In the genomic region with DNA sequence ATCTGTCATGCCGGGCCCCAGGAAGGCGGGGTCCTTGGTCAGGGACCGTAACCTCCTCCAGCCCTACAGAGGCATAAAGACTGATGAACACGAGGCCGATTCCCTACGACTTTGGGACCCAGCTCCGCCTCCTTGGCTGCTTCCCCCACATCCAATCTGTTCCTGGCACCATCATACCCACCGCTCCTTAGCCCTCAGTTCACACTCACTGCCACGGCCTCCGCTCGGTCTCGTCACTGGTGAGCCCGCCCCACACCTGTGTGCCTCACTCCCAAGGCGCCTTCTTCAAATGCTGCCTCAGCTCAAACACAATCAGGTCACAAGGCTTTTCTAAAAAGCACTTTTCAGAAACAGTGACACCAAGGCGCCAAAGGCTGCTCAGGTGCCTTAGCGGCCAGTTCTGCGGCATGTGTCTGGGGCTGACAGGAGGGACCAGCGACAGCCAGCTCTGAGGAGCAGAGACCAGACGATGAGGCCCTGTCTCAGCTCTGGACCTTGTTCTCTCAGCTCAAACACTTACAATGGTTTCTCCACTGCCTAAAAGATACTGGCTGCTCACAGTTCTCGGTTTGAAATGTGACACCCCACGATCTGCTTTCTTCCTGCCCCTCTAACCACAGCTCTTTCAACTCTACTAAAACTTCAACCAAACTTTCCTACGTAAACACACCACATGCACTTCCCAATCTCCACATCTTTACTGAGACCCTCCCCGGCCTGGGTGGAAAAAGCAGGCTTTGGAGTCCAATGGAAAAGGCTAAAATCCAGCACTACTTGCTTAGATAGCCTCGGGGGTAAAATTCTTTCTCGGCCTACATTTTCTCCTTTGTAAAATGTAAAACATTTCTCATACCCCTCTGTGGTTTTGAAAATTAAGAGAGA, we compare ENCODE assay signal across 8 cellular contexts. TPM values are rescaled to one million over a fixed set of nuclear protein-coding genes. Genes with fewer than 3 reads are reported as not detected.
DNase-seq lines count a peak whose midpoint lies in the region; ATAC-seq and TF ChIP-seq lines count a peak whose summit lies in the region.

No MANE protein-coding gene starts in this region.

- H3K27me3 Mint-ChIP-seq in central memory CD8-positive, alpha-beta T cell: no peaks in the 10 kb centered on the region

- DNase-seq in GM10266 (ENCODE audit: extremely low spot score) (peak; percentile 75), omental fat pad (ENCODE audit: low spot score) (no peak), NOMO-1 treated with DMSO at 0.1 percent for 48 hours (lab: John Stamatoyannopoulos, UW; ENCODE audit: unreplicated experiment) (no peak), hippocampal formation (lab: John Stamatoyannopoulos, UW) (no peak)
- peak; percentile 44 for DNase-seq in activated CD4-positive, alpha-beta T cell treated with anti-CD3 and anti-CD28 coated beads, Interleukin-2, amount 50 U/mL, for 1 hour
- DNase-seq in central memory CD8-positive, alpha-beta T cell (ENCODE audit: low spot score in 2 of 2): peak; percentile 23 to 31
- DNase-seq in stimulated activated CD4-positive, alpha-beta T cell treated with anti-CD3 and anti-CD28 coated beads, Interleukin-15, amount 100 ng/mL, for 24 hours: peak; percentile 50

- H3K27ac Mint-ChIP-seq in central memory CD8-positive, alpha-beta T cell (ENCODE audit: low read depth): peak overlapping the region; percentile 94

- peaks cover 35% of the 10 kb centered on the region for H3K4me1 Mint-ChIP-seq in central memory CD8-positive, alpha-beta T cell

- peak overlapping the region; percentile 70 for H3K4me3 Mint-ChIP-seq in central memory CD8-positive, alpha-beta T cell

- peaks cover 46% of the 10 kb centered on the region for H3K36me3 Mint-ChIP-seq in central memory CD8-positive, alpha-beta T cell (ENCODE audit: insufficient read depth)

- TF ChIP-seq CTCF in GM10266 (IDR thresholded peaks at IDR 0.05; ENCODE audit: control insufficient read depth, insufficient read depth, low read depth, missing control alignments) (no peak), omental fat pad (IDR thresholded peaks at IDR 0.05) (no peak)

- ATAC-seq in central memory CD8-positive, alpha-beta T cell (replicated peaks; ENCODE audit: extremely low read depth, poor library complexity, severe bottlenecking): peak; percentile 86
- ATAC-seq in omental fat pad (ENCODE audit: low FRiP score) (no peak), HG02981 (IDR thresholded peaks at IDR 0.05; ENCODE audit: unreplicated experiment) (no peak)

- no peaks in the 10 kb centered on the region for H3K9me3 Mint-ChIP-seq in central memory CD8-positive, alpha-beta T cell

RNA-seq across cellular contexts. Expression of gene CYB5D2, which starts 33.2 kb away (rescaled TPM):
- total RNA-seq in omental fat pad: 10 to 100 TPM; 25.7 to 38.9 (median 36.2) TPM

RNA-seq across cellular contexts. Expression of gene ZZEF1, which starts 33.3 kb away (rescaled TPM):
- 10 to 100 TPM; 49.2 to 93.8 (median 66.1) TPM for total RNA-seq in omental fat pad

Comparison
In these comparisons a context has a peak if more than half of its experiments do, and no peak if none do; other contexts are left out.
1. DNase-seq: peak in GM10266 (single experiment), activated CD4-positive, alpha-beta T cell treated with anti-CD3 and anti-CD28 coated beads, Interleukin-2, amount 50 U/mL, for 1 hour (single experiment), central memory CD8-positive, alpha-beta T cell (2 of 2) and stimulated activated CD4-positive, alpha-beta T cell treated with anti-CD3 and anti-CD28 coated beads, Interleukin-15, amount 100 ng/mL, for 24 hours (single experiment); none in omental fat pad (single experiment), NOMO-1 treated with DMSO at 0.1 percent for 48 hours (single experiment) and hippocampal formation (0 of 2).